ENCODE assay signal across 11 cellular contexts in the genomic region with DNA sequence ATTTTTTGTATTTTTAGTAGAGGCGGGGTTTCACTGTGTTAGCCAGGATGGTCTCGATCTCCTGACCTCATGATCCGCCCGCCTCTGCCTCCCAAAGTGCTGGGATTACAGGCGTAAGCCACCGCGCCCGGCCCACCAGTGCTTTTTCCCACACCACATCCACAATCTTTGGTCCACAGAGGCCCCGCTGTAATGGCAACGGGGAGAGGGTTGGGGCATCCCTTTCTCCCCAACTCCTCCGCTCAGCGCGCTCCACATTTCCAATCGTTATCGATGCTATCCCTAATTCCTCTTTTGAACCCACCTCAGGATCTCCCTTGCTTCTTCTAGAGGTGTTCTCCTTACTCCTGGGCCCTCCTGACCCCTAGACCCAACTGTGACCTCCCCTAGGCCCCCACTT. TPM values are rescaled to one million over a fixed set of nuclear protein-coding genes. Genes with fewer than 3 reads are reported as not detected.
DNase-seq lines count a peak whose midpoint lies in the region; FAIRE-seq and TF ChIP-seq lines count a peak whose summit lies in the region.
"Not testable (repeated sequence)": the region's sequence is repeated elsewhere in the genome, so short reads cannot be mapped to it uniquely, and the experiment has no call there.
"Had no signal": no experiment of that assay in that cellular context is flagged by ENCODE, and none has a peak within 500 bp of the region (broad histone marks: within the 10 kb centered on the region; RNA-seq: fewer than 3 reads in every experiment).

No MANE protein-coding gene starts in this region.

- H3K9me1 ChIP-seq in keratinocyte (ENCODE audit: control insufficient read depth, extremely low read depth, insufficient read depth, low read length) = not testable (repeated sequence)

- H3K4me1 Mint-ChIP-seq in Caco-2 (ENCODE audit: low read depth, unreplicated experiment) = peaks cover 47% of the 10 kb centered on the region
- not testable (repeated sequence) for H3K4me1 Mint-ChIP-seq in activated T-helper 1 cell treated with anti-CD3 and anti-CD28 coated beads, Interleukin-12 subunit alpha, Interleukin-12 subunit beta, Interleukin-2, Interleukin-4 antibody, amounts not matched to agents 30 ng/mL and 10 ng/mL and 1 ng/mL, durations not matched to agents 14 hours and 24 hours and 36 hours (ENCODE audit: low read depth)

- not testable (repeated sequence) for H3K4ac ChIP-seq in H1 (replicated peaks; ENCODE audit: insufficient read length, low read depth, low read length)

- not testable (repeated sequence) for H4K91ac ChIP-seq in H1 (replicated peaks; ENCODE audit: insufficient read length, low read length)

- peak overlapping the region in 1 of 2 experiments; percentile 42; a peak in 1 of 4 replicates for H3K4me2 ChIP-seq in H1 (ENCODE audit: insufficient read depth in 1 of 2, low read depth in 2 of 2, low read length in 2 of 2)
- peak overlapping the region; percentile 37 for H3K4me2 ChIP-seq in keratinocyte (ENCODE audit: control insufficient read depth, extremely low read depth, insufficient read depth, low read depth, low read length)

- H3K4me3 ChIP-seq in Caco-2 (ENCODE audit: low read depth, low read length); H1 (ENCODE audit: extremely low read depth in 1 of 4, insufficient read depth in 2 of 4, low read depth in 3 of 4, low read length in 4 of 4); keratinocyte (ENCODE audit: control insufficient read depth in 2 of 3, extremely low read depth in 1 of 3, insufficient read depth in 2 of 3, low read depth in 1 of 3, low read length in 3 of 3); thyroid gland (replicated peaks in 1 of 3): not testable (repeated sequence)
- H3K4me3 ChIP-seq in neutrophil (ENCODE audit: low read depth in 1 of 2, low read length in 1 of 2) = peak overlapping the region; percentile 33 to 36

- not testable (repeated sequence) for H3K36me3 ChIP-seq in Caco-2 (ENCODE audit: control insufficient read depth, insufficient read depth, low read length); H1 (ENCODE audit: control insufficient read depth in 2 of 4, insufficient read depth in 4 of 4, low read length in 3 of 4); keratinocyte (ENCODE audit: control insufficient read depth in 2 of 2, extremely low read depth in 1 of 2, insufficient read depth in 2 of 2, low read length in 2 of 2); neutrophil; thyroid gland

- DNase-seq in Caco-2; activated T-helper 1 cell treated with anti-CD3 and anti-CD28 coated beads, Interleukin-12 subunit alpha, Interleukin-12 subunit beta, Interleukin-2, Interleukin-4 antibody, amounts not matched to agents 30 ng/mL and 10 ng/mL and 1 ng/mL, durations not matched to agents 14 hours and 24 hours and 36 hours (ENCODE audit: low spot score); H1 (ENCODE audit: low read depth in 1 of 2, low spot score in 2 of 2); keratinocyte (ENCODE audit: low read depth, low spot score); thyroid gland: not testable (repeated sequence)

- not testable (repeated sequence) for H2BK20ac ChIP-seq in H1 (ENCODE audit: low read length)

- not testable (repeated sequence) for H4K8ac ChIP-seq in H1 (ENCODE audit: extremely low read depth, insufficient read depth, low read length)

- TF ChIP-seq EP300 in H1 (IDR thresholded peaks at IDR 0.05; ENCODE audit: borderline replicate concordance in 1 of 2, low read depth in 2 of 2, low read length in 2 of 2) = not testable (repeated sequence)

- H3K56ac ChIP-seq in H1 (replicated peaks; ENCODE audit: insufficient read length, low read depth, low read length) = not testable (repeated sequence)

- TF ChIP-seq POLR2A in H1 (IDR thresholded peaks at IDR 0.05; ENCODE audit: control extremely low read depth in 1 of 2, low read depth in 2 of 2, low read length in 2 of 2); thyroid gland (IDR thresholded peaks at IDR 0.05): not testable (repeated sequence)

- CTCF ChIA-PET in Caco-2 (lab: Charles Lee) = interaction anchor here (1.5 kb wide), 1 partner anchor 46 kb away, joined by 5 read pairs; the partner anchor contains the start of gene IGSF9
- CTCF ChIA-PET in H1 (lab: Charles Lee; ENCODE audit: partially characterized antibody) = interaction anchor here (1.0 to 1.6 kb wide), 6 partner anchors 25 to 147 kb away, joined by 3 to 9 read pairs (median 5); partner anchors contain the start of gene TAGLN2

- H3K4me3 Mint-ChIP-seq in Caco-2 (ENCODE audit: unreplicated experiment) = peak overlapping the region; percentile 64
- not testable (repeated sequence) for H3K4me3 Mint-ChIP-seq in activated T-helper 1 cell treated with anti-CD3 and anti-CD28 coated beads, Interleukin-12 subunit alpha, Interleukin-12 subunit beta, Interleukin-2, Interleukin-4 antibody, amounts not matched to agents 30 ng/mL and 10 ng/mL and 1 ng/mL, durations not matched to agents 14 hours and 24 hours and 36 hours

- TF ChIP-seq RAD21 in H1 (IDR thresholded peaks at IDR 0.05 in 1 of 2, conservative IDR thresholded peaks at IDR 0.05 in 1 of 2; ENCODE audit: low read depth in 2 of 2, low read length in 2 of 2) = not testable (repeated sequence)

- H2BK15ac ChIP-seq in H1 (ENCODE audit: low read length) = not testable (repeated sequence)

- H3K27ac Mint-ChIP-seq in Caco-2 (ENCODE audit: unreplicated experiment) = peak overlapping the region; percentile 98
- peak overlapping the region; percentile 55 for H3K27ac Mint-ChIP-seq in activated T-helper 1 cell treated with anti-CD3 and anti-CD28 coated beads, Interleukin-12 subunit alpha, Interleukin-12 subunit beta, Interleukin-2, Interleukin-4 antibody, amounts not matched to agents 30 ng/mL and 10 ng/mL and 1 ng/mL, durations not matched to agents 14 hours and 24 hours and 36 hours

- not testable (repeated sequence) for H3K9me3 Mint-ChIP-seq in Caco-2 (ENCODE audit: unreplicated experiment); activated T-helper 1 cell treated with anti-CD3 and anti-CD28 coated beads, Interleukin-12 subunit alpha, Interleukin-12 subunit beta, Interleukin-2, Interleukin-4 antibody, amounts not matched to agents 30 ng/mL and 10 ng/mL and 1 ng/mL, durations not matched to agents 14 hours and 24 hours and 36 hours

- not testable (repeated sequence) for H3K79me1 ChIP-seq in H1 (ENCODE audit: low read depth, low read length)

- intact Hi-C loops in Caco-2 (cut with micrococcal nuclease; ENCODE audit: unreplicated experiment) = loop anchor here (1.0 to 2.0 kb wide), 2 partner anchors 10 to 25 kb away; partner anchors contain the start of gene TAGLN2
- intact Hi-C loops in activated T-helper 1 cell treated with anti-CD3 and anti-CD28 coated beads, Interleukin-12 subunit alpha, Interleukin-12 subunit beta, Interleukin-2, Interleukin-4 antibody, amounts not matched to agents 30 ng/mL and 10 ng/mL and 1 ng/mL, durations not matched to agents 14 hours and 24 hours and 36 hours (cut with micrococcal nuclease); thyroid gland (cut with DNase I): not testable (repeated sequence)

- not testable (repeated sequence) for H2AK5ac ChIP-seq in H1 (ENCODE audit: low read depth, low read length)

- H3K9me3 ChIP-seq in Caco-2; H1 (ENCODE audit: insufficient read depth in 2 of 2, low read depth in 1 of 2, low read length in 1 of 2); keratinocyte (ENCODE audit: control insufficient read depth, low read depth, low read length); neutrophil; thyroid gland: not testable (repeated sequence)

- 0 out of 2 replicates have a peak overlapping the region, but pooled peaks have one; percentile 7 for H2AFZ ChIP-seq in H1 (ENCODE audit: low read length)
- not testable (repeated sequence) for H2AFZ ChIP-seq in keratinocyte (ENCODE audit: control insufficient read depth, low read length)

- not testable (repeated sequence) for H3K9ac ChIP-seq in H1 (replicated peaks in 1 of 4; ENCODE audit: extremely low read depth in 1 of 4, low read depth in 3 of 4, low read length in 3 of 4)
- peak overlapping the region; percentile 14 for H3K9ac ChIP-seq in keratinocyte (ENCODE audit: control insufficient read depth, extremely low read depth, insufficient read depth, low read length)

- dilution Hi-C loops in keratinocyte (cut with MboI; ENCODE audit: extremely low pct_ligation_motif_present, low sequenced_read_pairs) = not testable (repeated sequence)

- not testable (repeated sequence) for H3K23ac ChIP-seq in H1 (ENCODE audit: insufficient read length)

- H2BK120ac ChIP-seq in H1 (replicated peaks; ENCODE audit: low read depth, low read length) = not testable (repeated sequence)

- not testable (repeated sequence) for TF ChIP-seq CTCF in Caco-2 (IDR thresholded peaks at IDR 0.05; ENCODE audit: insufficient read depth in 1 of 2, low read depth in 1 of 2, low read length in 1 of 2, severe bottlenecking in 1 of 2, unreplicated experiment in 1 of 2); H1 (IDR thresholded peaks at IDR 0.05; ENCODE audit: control extremely low read depth in 1 of 3, insufficient read depth in 1 of 3, low read depth in 1 of 3, low read length in 3 of 3); keratinocyte (optimal IDR thresholded peaks at IDR 0.05 in 1 of 3, IDR thresholded peaks at IDR 0.05 in 1 of 3, conservative IDR thresholded peaks at IDR 0.05 in 1 of 3; ENCODE audit: extremely low read depth in 1 of 3, insufficient read depth in 2 of 3, low read length in 3 of 3); neutrophil (IDR thresholded peaks at IDR 0.05); thyroid gland (IDR thresholded peaks at IDR 0.05)

- not testable (repeated sequence) for H2BK12ac ChIP-seq in H1 (ENCODE audit: low read depth, low read length)

- not testable (repeated sequence) for FAIRE-seq in H1 (lab: Jason Lieb, UNC); keratinocyte (lab: Jason Lieb, UNC)

- not testable (repeated sequence) for H3K27ac ChIP-seq in H1 (ENCODE audit: low read depth, low read length); keratinocyte (ENCODE audit: control insufficient read depth, insufficient read depth, low read length)
- H3K27ac ChIP-seq in neutrophil (peak overlapping the region; percentile 83), thyroid gland (peak overlapping the region; percentile 50 to 71 (median 60))

- H3K36me3 Mint-ChIP-seq in Caco-2 (ENCODE audit: insufficient read depth, unreplicated experiment) = peaks cover 26% of the 10 kb centered on the region
- H3K36me3 Mint-ChIP-seq in activated T-helper 1 cell treated with anti-CD3 and anti-CD28 coated beads, Interleukin-12 subunit alpha, Interleukin-12 subunit beta, Interleukin-2, Interleukin-4 antibody, amounts not matched to agents 30 ng/mL and 10 ng/mL and 1 ng/mL, durations not matched to agents 14 hours and 24 hours and 36 hours (ENCODE audit: low read depth) = not testable (repeated sequence)

- 86% methylated on average over 11 of the region's 15 CpGs; no CpG with 5 or more reads in 1 of the 2 experiments for WGBS in H1 (ENCODE audit: extremely low coverage in 1 of 2, insufficient coverage in 1 of 2, insufficient read length in 1 of 2, insufficient replicate concordance in 2 of 2, low coverage in 1 of 2, low lambda C conversion rate in 2 of 2, missing lambda C conversion rate in 1 of 2), 2 experiments
- WGBS in thyroid gland, 2 donors = 83 to 90% methylated on average over 15 of the region's 15 CpGs

- not testable (repeated sequence) for H4K20me1 ChIP-seq in H1 (replicated peaks in 1 of 2; ENCODE audit: control insufficient read depth in 1 of 2, insufficient read depth in 2 of 2, low read length in 2 of 2); keratinocyte (ENCODE audit: control insufficient read depth, extremely low read depth, insufficient read depth, low read length)

- not testable (repeated sequence) for H3K23me2 ChIP-seq in H1 (ENCODE audit: low read depth, low read length)

- POLR2A ChIA-PET in Caco-2 (lab: Charles Lee) = not testable (repeated sequence)
- POLR2A ChIA-PET in H1 (lab: Charles Lee; ENCODE audit: partially characterized antibody) = interaction anchor here (0.6 to 2.5 kb wide), 5 partner anchors 16 to 45 kb away, joined by 3 to 11 read pairs (median 4); no protein-coding TSS in a partner anchor

- not testable (repeated sequence) for H3K27me3 Mint-ChIP-seq in Caco-2 (ENCODE audit: insufficient read depth, unreplicated experiment)
- peaks cover 19% of the 10 kb centered on the region for H3K27me3 Mint-ChIP-seq in activated T-helper 1 cell treated with anti-CD3 and anti-CD28 coated beads, Interleukin-12 subunit alpha, Interleukin-12 subunit beta, Interleukin-2, Interleukin-4 antibody, amounts not matched to agents 30 ng/mL and 10 ng/mL and 1 ng/mL, durations not matched to agents 14 hours and 24 hours and 36 hours (ENCODE audit: insufficient read depth)

- H3K4me1 ChIP-seq in Caco-2 = peaks cover 53% of the 10 kb centered on the region
- peaks cover 6 to 12% (median 7%) of the 10 kb centered on the region in 4 experiments for H3K4me1 ChIP-seq in H1 (replicated peaks in 1 of 4; ENCODE audit: control insufficient read depth in 3 of 4, insufficient read depth in 4 of 4, low read length in 3 of 4)
- H3K4me1 ChIP-seq in keratinocyte (ENCODE audit: control insufficient read depth, extremely low read depth, insufficient read depth, low read length) = peaks cover 14% of the 10 kb centered on the region
- peaks cover 81 to 84% of the 10 kb centered on the region in 2 experiments for H3K4me1 ChIP-seq in neutrophil (ENCODE audit: control insufficient read depth in 1 of 2, insufficient read depth in 1 of 2, low read depth in 1 of 2, low read length in 1 of 2)
- peaks cover 23 to 30% of the 10 kb centered on the region in 2 donors for H3K4me1 ChIP-seq in thyroid gland

- H2BK5ac ChIP-seq in H1 (ENCODE audit: low read depth, low read length) = not testable (repeated sequence)

- BruUV-seq in Caco-2 (replicated peaks; lab: Mats Ljungman, UMichigan) = not testable (repeated sequence)

- H4K5ac ChIP-seq in H1 (ENCODE audit: insufficient read length, low read depth, low read length) = not testable (repeated sequence)

- not testable (repeated sequence) for H3K79me2 ChIP-seq in H1 (ENCODE audit: control insufficient read depth in 1 of 2, insufficient read depth in 2 of 2, low read length in 2 of 2); keratinocyte (ENCODE audit: control insufficient read depth, insufficient read depth, low read length)

- not testable (repeated sequence) for H3K14ac ChIP-seq in H1 (ENCODE audit: insufficient read length)

- H3K27me3 ChIP-seq in Caco-2 (replicated peaks; ENCODE audit: control insufficient read depth, insufficient read depth, low read length); H1 (replicated peaks in 1 of 4; ENCODE audit: control insufficient read depth in 3 of 4, extremely low read depth in 1 of 4, insufficient read depth in 3 of 4, low read length in 3 of 4); keratinocyte (ENCODE audit: control insufficient read depth, extremely low read depth, insufficient read depth, low read length); neutrophil; thyroid gland: not testable (repeated sequence)

- not testable (repeated sequence) for H3K18ac ChIP-seq in H1 (ENCODE audit: extremely low read depth, low read length)

RNA-seq across cellular contexts. Expression of gene CFAP45, which starts 0.3 kb away (rescaled TPM):
- total RNA-seq in Caco-2 (2022) (1.1 and 1.5 TPM in 2 replicates), thyroid gland (under 1 TPM in 2 of 4 donors, not detected in 2; 0.56 to 0.94 TPM)
- 0.78 and 1.7 TPM in 2 replicates for total RNA-seq in activated T-helper 1 cell treated with anti-CD3 and anti-CD28 coated beads, Interleukin-12 subunit alpha, Interleukin-12 subunit beta, Interleukin-2, Interleukin-4 antibody, amounts not matched to agents 30 ng/mL and 10 ng/mL and 1 ng/mL, durations not matched to agents 14 hours and 24 hours and 36 hours
- not detected in 2 replicates for total RNA-seq in H1 (2021; fragmentation: NEBNext Ultra II Directional; extraction: Animal tissue kit (Norgen Biotek cat#: 25700))
- polyA plus RNA-seq in H1 (2011; rRNA removed) (0.05 and 0.11 TPM in 2 replicates), keratinocyte (0.82 to 3.0 TPM (median 2.3 TPM) in 3 replicates)
- polyA plus RNA-seq in H1 (2011; cell fraction: cytosol; rRNA removed) = 0.45 TPM
- polyA plus RNA-seq in H1 (2011; cell fraction: nucleus; rRNA removed) = 0.16 TPM
- polyA plus RNA-seq in H1 (2012, experiment 1 of 2) = 0.16 to 0.64 TPM (median 0.36 TPM) in 4 replicates
- 0.31 TPM for polyA plus RNA-seq in H1 (2012, experiment 2 of 2)
- 0.30 TPM for polyA plus RNA-seq in H1 (2013, experiment 1 of 2)
- 0.31 TPM for polyA plus RNA-seq in H1 (2013, experiment 2 of 2)
- polyA minus RNA-seq in H1 (2011; rRNA and poly(A)+ RNA removed) = not detected in 2 replicates
- not detected for polyA minus RNA-seq in H1 (2011; cell fraction: cytosol; rRNA and poly(A)+ RNA removed)
- polyA minus RNA-seq in H1 (2011; cell fraction: nucleus; rRNA and poly(A)+ RNA removed) = not detected
- 2.4 TPM for polyA plus RNA-seq in keratinocyte (2011; ENCODE audit: low read depth)
- polyA plus RNA-seq in keratinocyte (2011; cell fraction: cytosol; rRNA removed) = 1.1 and 2.6 TPM in 2 replicates
- polyA plus RNA-seq in keratinocyte (2011; cell fraction: nucleus; rRNA removed) = 0.83 and 0.87 TPM in 2 replicates
- polyA plus RNA-seq in keratinocyte (2012; ENCODE audit: low replicate concordance) = 3.2 and 4.1 TPM in 2 replicates
- polyA minus RNA-seq in keratinocyte = 0.42 TPM in 1 of 3 replicates, not detected in the others
- polyA minus RNA-seq in keratinocyte (2011; cell fraction: cytosol; rRNA and poly(A)+ RNA removed) = not detected
- polyA minus RNA-seq in keratinocyte (2011; cell fraction: nucleus; rRNA and poly(A)+ RNA removed) = 0.39 TPM in 1 of 2 replicates, not detected in the other
- total RNA-seq: right lobe of liver had no signal

RNA-seq across cellular contexts. Expression of gene TAGLN2, which starts 25.7 kb away (rescaled TPM):
- total RNA-seq in Caco-2 (2022) (518 and 531 TPM in 2 replicates), thyroid gland (100 to 1,000 TPM; 104 to 170 (median 151) TPM)
- total RNA-seq in activated T-helper 1 cell treated with anti-CD3 and anti-CD28 coated beads, Interleukin-12 subunit alpha, Interleukin-12 subunit beta, Interleukin-2, Interleukin-4 antibody, amounts not matched to agents 30 ng/mL and 10 ng/mL and 1 ng/mL, durations not matched to agents 14 hours and 24 hours and 36 hours = 442 and 461 TPM in 2 replicates
- 86.0 and 93.0 TPM in 2 replicates for total RNA-seq in H1 (2021; fragmentation: NEBNext Ultra II Directional; extraction: Animal tissue kit (Norgen Biotek cat#: 25700))
- polyA plus RNA-seq in H1 (2011; rRNA removed) (114 and 142 TPM in 2 replicates), keratinocyte (678 to 787 TPM (median 709 TPM) in 3 replicates)
- polyA plus RNA-seq in H1 (2011; cell fraction: cytosol; rRNA removed) = 93.7 TPM
- 102 TPM for polyA plus RNA-seq in H1 (2011; cell fraction: nucleus; rRNA removed)
- polyA plus RNA-seq in H1 (2012, experiment 1 of 2) = 81.8 to 121 TPM (median 94.5 TPM) in 4 replicates
- polyA plus RNA-seq in H1 (2012, experiment 2 of 2) = 122 TPM
- polyA plus RNA-seq in H1 (2013, experiment 1 of 2) = 51.9 TPM
- 53.4 TPM for polyA plus RNA-seq in H1 (2013, experiment 2 of 2)
- polyA minus RNA-seq in H1 (2011; rRNA and poly(A)+ RNA removed) = 38.3 and 40.1 TPM in 2 replicates
- polyA minus RNA-seq in H1 (2011; cell fraction: cytosol; rRNA and poly(A)+ RNA removed) = 29.8 TPM
- polyA minus RNA-seq in H1 (2011; cell fraction: nucleus; rRNA and poly(A)+ RNA removed) = 23.9 TPM
- 1,035 TPM for polyA plus RNA-seq in keratinocyte (2011; ENCODE audit: low read depth)
- polyA plus RNA-seq in keratinocyte (2011; cell fraction: cytosol; rRNA removed) = 759 and 902 TPM in 2 replicates
- 491 and 579 TPM in 2 replicates for polyA plus RNA-seq in keratinocyte (2011; cell fraction: nucleus; rRNA removed)
- 585 and 747 TPM in 2 replicates for polyA plus RNA-seq in keratinocyte (2012; ENCODE audit: low replicate concordance)
- 343 to 569 TPM (median 417 TPM) in 3 replicates for polyA minus RNA-seq in keratinocyte
- polyA minus RNA-seq in keratinocyte (2011; cell fraction: cytosol; rRNA and poly(A)+ RNA removed) = 337 TPM
- 126 and 127 TPM in 2 replicates for polyA minus RNA-seq in keratinocyte (2011; cell fraction: nucleus; rRNA and poly(A)+ RNA removed)

RNA-seq across cellular contexts. Expression of gene VSIG8, which starts 37.2 kb away (rescaled TPM):
- not detected in 2 replicates for total RNA-seq in Caco-2 (2022)
- not detected in 2 replicates for total RNA-seq in activated T-helper 1 cell treated with anti-CD3 and anti-CD28 coated beads, Interleukin-12 subunit alpha, Interleukin-12 subunit beta, Interleukin-2, Interleukin-4 antibody, amounts not matched to agents 30 ng/mL and 10 ng/mL and 1 ng/mL, durations not matched to agents 14 hours and 24 hours and 36 hours
- total RNA-seq in H1 (2021; fragmentation: NEBNext Ultra II Directional; extraction: Animal tissue kit (Norgen Biotek cat#: 25700)) = not detected in 2 replicates
- polyA plus RNA-seq in H1 (2011; rRNA removed) = not detected in 2 replicates
- not detected for polyA plus RNA-seq in H1 (2011; cell fraction: cytosol; rRNA removed)
- not detected for polyA plus RNA-seq in H1 (2011; cell fraction: nucleus; rRNA removed)
- not detected in 4 replicates for polyA plus RNA-seq in H1 (2012, experiment 1 of 2)
- not detected for polyA plus RNA-seq in H1 (2012, experiment 2 of 2)
- not detected for polyA plus RNA-seq in H1 (2013, experiment 1 of 2)
- not detected for polyA plus RNA-seq in H1 (2013, experiment 2 of 2)
- not detected in 2 replicates for polyA minus RNA-seq in H1 (2011; rRNA and poly(A)+ RNA removed)
- polyA minus RNA-seq in H1 (2011; cell fraction: cytosol; rRNA and poly(A)+ RNA removed) = not detected
- not detected for polyA minus RNA-seq in H1 (2011; cell fraction: nucleus; rRNA and poly(A)+ RNA removed)
- polyA plus RNA-seq in keratinocyte = 0.48 to 1.5 TPM (median 0.56 TPM) in 3 replicates
- 0.19 TPM for polyA plus RNA-seq in keratinocyte (2011; ENCODE audit: low read depth)
- 0.72 and 1.5 TPM in 2 replicates for polyA plus RNA-seq in keratinocyte (2011; cell fraction: cytosol; rRNA removed)
- polyA plus RNA-seq in keratinocyte (2011; cell fraction: nucleus; rRNA removed) = 0.14 and 0.53 TPM in 2 replicates
- polyA plus RNA-seq in keratinocyte (2012; ENCODE audit: low replicate concordance) = 0.44 and 0.52 TPM in 2 replicates
- 0.99 to 2.5 TPM (median 1.0 TPM) in 3 replicates for polyA minus RNA-seq in keratinocyte
- polyA minus RNA-seq in keratinocyte (2011; cell fraction: cytosol; rRNA and poly(A)+ RNA removed) = not detected
- polyA minus RNA-seq in keratinocyte (2011; cell fraction: nucleus; rRNA and poly(A)+ RNA removed) = not detected in 2 replicates
- under 1 TPM in 1 of 4 donors, not detected in 3; 0.11 TPM for total RNA-seq in thyroid gland
- total RNA-seq: activated CD8-positive, alpha-beta T cell treated with anti-CD3 and anti-CD28 coated beads, Interleukin-2, amount 10 ng/mL, durations not matched to agents 7 days and 5 days; omental fat pad; right lobe of liver had no signal

RNA-seq across cellular contexts. Expression of gene IGSF9, which starts 45.8 kb away (rescaled TPM):
- 19.6 and 21.2 TPM in 2 replicates for total RNA-seq in Caco-2 (2022)
- total RNA-seq in activated T-helper 1 cell treated with anti-CD3 and anti-CD28 coated beads, Interleukin-12 subunit alpha, Interleukin-12 subunit beta, Interleukin-2, Interleukin-4 antibody, amounts not matched to agents 30 ng/mL and 10 ng/mL and 1 ng/mL, durations not matched to agents 14 hours and 24 hours and 36 hours = not detected in 2 replicates
- 28.1 and 29.2 TPM in 2 replicates for total RNA-seq in H1 (2021; fragmentation: NEBNext Ultra II Directional; extraction: Animal tissue kit (Norgen Biotek cat#: 25700))
- 10.9 and 22.5 TPM in 2 replicates for polyA plus RNA-seq in H1 (2011; rRNA removed)
- polyA plus RNA-seq in H1 (2011; cell fraction: cytosol; rRNA removed) = 12.7 TPM
- 51.2 TPM for polyA plus RNA-seq in H1 (2011; cell fraction: nucleus; rRNA removed)
- 15.9 to 25.3 TPM (median 21.2 TPM) in 4 replicates for polyA plus RNA-seq in H1 (2012, experiment 1 of 2)
- polyA plus RNA-seq in H1 (2012, experiment 2 of 2) = 18.7 TPM
- 20.9 TPM for polyA plus RNA-seq in H1 (2013, experiment 1 of 2)
- polyA plus RNA-seq in H1 (2013, experiment 2 of 2) = 19.7 TPM
- polyA minus RNA-seq in H1 (2011; rRNA and poly(A)+ RNA removed) = 6.2 and 8.0 TPM in 2 replicates
- 10.9 TPM for polyA minus RNA-seq in H1 (2011; cell fraction: cytosol; rRNA and poly(A)+ RNA removed)
- 11.3 TPM for polyA minus RNA-seq in H1 (2011; cell fraction: nucleus; rRNA and poly(A)+ RNA removed)
- polyA plus RNA-seq in keratinocyte = 4.2 to 6.0 TPM (median 5.8 TPM) in 3 replicates
- 5.5 TPM for polyA plus RNA-seq in keratinocyte (2011; ENCODE audit: low read depth)
- 1.5 and 2.8 TPM in 2 replicates for polyA plus RNA-seq in keratinocyte (2011; cell fraction: cytosol; rRNA removed)
- polyA plus RNA-seq in keratinocyte (2011; cell fraction: nucleus; rRNA removed) = 16.7 and 20.7 TPM in 2 replicates
- 6.9 and 11.6 TPM in 2 replicates for polyA plus RNA-seq in keratinocyte (2012; ENCODE audit: low replicate concordance)
- polyA minus RNA-seq in keratinocyte = 5.0 to 11.5 TPM (median 5.9 TPM) in 3 replicates
- polyA minus RNA-seq in keratinocyte (2011; cell fraction: cytosol; rRNA and poly(A)+ RNA removed) = 5.8 TPM
- polyA minus RNA-seq in keratinocyte (2011; cell fraction: nucleus; rRNA and poly(A)+ RNA removed) = 13.3 and 13.9 TPM in 2 replicates
- total RNA-seq in thyroid gland = 1 to 10 TPM in 3 of 4 donors, under 1 TPM in 1; 0.71 to 1.9 (median 1.4) TPM
- total RNA-seq: activated CD8-positive, alpha-beta T cell treated with anti-CD3 and anti-CD28 coated beads, Interleukin-2, amount 10 ng/mL, durations not matched to agents 7 days and 5 days; mononuclear cell had no signal

RNA-seq across cellular contexts. Expression of gene SLAMF9, which starts 54.4 kb away (rescaled TPM):
- 0.36 TPM in 1 of 2 replicates, not detected in the other for total RNA-seq in Caco-2 (2022)
- total RNA-seq in activated T-helper 1 cell treated with anti-CD3 and anti-CD28 coated beads, Interleukin-12 subunit alpha, Interleukin-12 subunit beta, Interleukin-2, Interleukin-4 antibody, amounts not matched to agents 30 ng/mL and 10 ng/mL and 1 ng/mL, durations not matched to agents 14 hours and 24 hours and 36 hours = not detected in 2 replicates
- not detected in 2 replicates for total RNA-seq in H1 (2021; fragmentation: NEBNext Ultra II Directional; extraction: Animal tissue kit (Norgen Biotek cat#: 25700))
- polyA plus RNA-seq in H1 (2011; rRNA removed) = not detected in 2 replicates
- not detected for polyA plus RNA-seq in H1 (2011; cell fraction: cytosol; rRNA removed)
- not detected for polyA plus RNA-seq in H1 (2011; cell fraction: nucleus; rRNA removed)
- polyA plus RNA-seq in H1 (2012, experiment 1 of 2) = not detected in 4 replicates
- not detected for polyA plus RNA-seq in H1 (2012, experiment 2 of 2)
- not detected for polyA plus RNA-seq in H1 (2013, experiment 1 of 2)
- polyA plus RNA-seq in H1 (2013, experiment 2 of 2) = not detected
- not detected in 2 replicates for polyA minus RNA-seq in H1 (2011; rRNA and poly(A)+ RNA removed)
- not detected for polyA minus RNA-seq in H1 (2011; cell fraction: cytosol; rRNA and poly(A)+ RNA removed)
- not detected for polyA minus RNA-seq in H1 (2011; cell fraction: nucleus; rRNA and poly(A)+ RNA removed)
- 0.31 to 0.57 TPM (median 0.41 TPM) in 3 replicates for polyA plus RNA-seq in keratinocyte
- polyA plus RNA-seq in keratinocyte (2011; ENCODE audit: low read depth) = not detected
- polyA plus RNA-seq in keratinocyte (2011; cell fraction: cytosol; rRNA removed) = 0.30 and 0.38 TPM in 2 replicates
- polyA plus RNA-seq in keratinocyte (2011; cell fraction: nucleus; rRNA removed) = not detected in 2 replicates
- polyA plus RNA-seq in keratinocyte (2012; ENCODE audit: low replicate concordance) = 0.42 and 0.47 TPM in 2 replicates
- 0.30 TPM in 1 of 3 replicates, not detected in the others for polyA minus RNA-seq in keratinocyte
- polyA minus RNA-seq in keratinocyte (2011; cell fraction: cytosol; rRNA and poly(A)+ RNA removed) = not detected
- not detected in 2 replicates for polyA minus RNA-seq in keratinocyte (2011; cell fraction: nucleus; rRNA and poly(A)+ RNA removed)
- not detected for total RNA-seq in thyroid gland
- total RNA-seq: activated CD8-positive, alpha-beta T cell treated with anti-CD3 and anti-CD28 coated beads, Interleukin-2, amount 10 ng/mL, durations not matched to agents 7 days and 5 days; uterus had no signal
